ENCODE assay signal across 1 cellular context in genomic region chr16:24346734-24347133, GRCh38.
TF ChIP-seq lines count a peak whose summit lies in the region.

No MANE protein-coding gene starts in this region.

TF ChIP-seq in GM12878, 131 proteins besides CTCF, POLR2A, EP300 and RAD21 (continued from another document):
- TF ChIP-seq TAF1 (IDR thresholded peaks at IDR 0.05; ENCODE audit: borderline replicate concordance, low read depth, low read length), result no peak
- no peak for TF ChIP-seq NR2C1 (IDR thresholded peaks at IDR 0.05)
- no peak for TF ChIP-seq ASH2L (IDR thresholded peaks at IDR 0.05; ENCODE audit: borderline replicate concordance, low read depth)
- TF ChIP-seq RUNX3 (IDR thresholded peaks at IDR 0.05; ENCODE audit: low read length), result no peak
- no peak for TF ChIP-seq EED (IDR thresholded peaks at IDR 0.05; ENCODE audit: low read depth)
- TF ChIP-seq RB1 (IDR thresholded peaks at IDR 0.05; ENCODE audit: borderline replicate concordance), result no peak
- TF ChIP-seq RBBP5 (conservative IDR thresholded peaks at IDR 0.05), result no peak
- TF ChIP-seq HDGF (IDR thresholded peaks at IDR 0.05), result no peak
- TF ChIP-seq MTA3 (IDR thresholded peaks at IDR 0.05; ENCODE audit: borderline replicate concordance, low read length), result no peak
- TF ChIP-seq FOS (IDR thresholded peaks at IDR 0.05; ENCODE audit: borderline replicate concordance, extremely low read depth, insufficient read length), result no peak
- TF ChIP-seq TCF12 (IDR thresholded peaks at IDR 0.05; ENCODE audit: low read depth, low read length), result no peak
- TF ChIP-seq ZZZ3 (IDR thresholded peaks at IDR 0.05; ENCODE audit: control insufficient read depth, insufficient read length, low read depth), result no peak
- TF ChIP-seq YBX1 (IDR thresholded peaks at IDR 0.05), result no peak
- no peak for TF ChIP-seq GABPA (IDR thresholded peaks at IDR 0.05; ENCODE audit: low read depth)
- no peak for TF ChIP-seq ZBTB11 (CRISPR knock-in tag; IDR thresholded peaks at IDR 0.05)
- TF ChIP-seq CUX1 (IDR thresholded peaks at IDR 0.05; ENCODE audit: insufficient replicate concordance, low read depth, low read length), result no peak
TF ChIP-seq in GM12878: peak in this region for 0.
